In the genomic region with DNA sequence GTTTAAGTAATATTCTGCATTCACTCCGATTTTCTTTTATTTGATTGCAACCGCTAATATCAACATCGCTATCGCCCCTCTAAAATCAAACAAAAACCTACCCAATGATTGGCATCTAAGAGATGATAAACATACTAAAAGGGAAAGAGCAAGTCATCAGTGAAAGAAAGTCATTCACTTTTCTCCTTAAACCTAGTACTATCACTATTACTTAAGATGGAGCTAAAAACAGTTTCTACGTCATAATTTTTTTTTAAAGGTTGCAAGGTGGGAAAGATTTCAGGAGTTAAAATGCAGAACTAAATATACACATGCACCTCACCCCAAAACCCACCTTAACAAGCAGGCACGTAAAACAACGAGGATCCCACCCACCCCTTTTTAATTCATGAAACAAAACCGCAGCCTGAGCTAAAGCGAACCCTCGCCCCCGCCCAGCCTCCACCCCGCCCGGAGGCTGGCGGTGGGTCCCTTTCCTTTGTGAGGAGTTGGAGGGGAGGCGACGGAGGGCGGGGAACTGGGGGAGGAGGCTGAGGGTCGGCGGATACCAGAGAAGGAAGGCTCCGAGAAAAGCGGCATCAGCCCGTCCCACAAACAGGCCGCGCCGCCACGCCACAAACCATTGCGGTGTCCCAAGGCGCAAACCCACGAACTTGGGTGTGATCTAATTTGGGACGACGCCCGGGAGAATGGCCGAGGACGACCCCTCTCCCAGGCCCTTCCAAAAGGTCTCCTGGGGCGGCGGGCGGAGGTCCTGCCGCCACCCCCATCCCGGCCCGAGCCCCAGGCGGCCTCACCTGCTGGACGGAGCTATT, we compare ENCODE assay signal across 9 cellular contexts. TPM values are rescaled to one million over a fixed set of nuclear protein-coding genes. Genes with fewer than 3 reads are reported as not detected.
A peak's percentile ranks its signal among the peaks of the same experiment; 100 is the strongest.
DNase-seq lines count a peak whose midpoint lies in the region; ATAC-seq, FAIRE-seq and TF ChIP-seq lines count a peak whose summit lies in the region.
"Had no signal": no experiment of that assay in that cellular context is flagged by ENCODE, and none has a peak within 500 bp of the region (broad histone marks: within the 10 kb centered on the region; RNA-seq: fewer than 3 reads in every experiment).

No MANE protein-coding gene starts in this region.

- POLR2A ChIA-PET in MCF 10A (lab: Yijun Ruan, JAX): interaction anchor here (0.7 to 3.3 kb wide), 21 partner anchors 8 to 1879 kb away, joined by 3 to 22 read pairs (median 3); a partner anchor contains a TSS

- intact Hi-C loops in MCF 10A (cut with micrococcal nuclease): loop anchor here (5.0 kb wide), 1 partner anchor 85 kb away; a partner anchor contains a TSS
- intact Hi-C loops in kidney (cut with DNase I): no loop called here

- DNase-seq in D341Med (ENCODE audit: low spot score) (peak; percentile 69), HuH-7.5 (ENCODE audit: low spot score) (peak; percentile 26), UCSD-AML1 (lab: John Stamatoyannopoulos, UW; ENCODE audit: unreplicated experiment) (peak; percentile 56), MCF 10A (ENCODE audit: unreplicated experiment) (no peak), kidney (peak; percentile 85), NCI-H2196 (lab: John Stamatoyannopoulos, UW; ENCODE audit: unreplicated experiment) (no peak)
- peak; percentile 43 to 60 for DNase-seq in stimulated activated CD4-positive, alpha-beta T cell treated with anti-CD3 and anti-CD28 coated beads, Interleukin-1b, Interleukin-23, amount 100 ng/mL, for 4 hours (ENCODE audit: low read depth in 2 of 2)

- H3K27ac Mint-ChIP-seq in MCF 10A (ENCODE audit: low read depth, unreplicated experiment): peak overlapping the region; percentile 99

- H3K36me3 Mint-ChIP-seq in MCF 10A (ENCODE audit: insufficient read depth, unreplicated experiment): peaks cover 5% of the 10 kb centered on the region

- CTCF ChIA-PET in MCF 10A (lab: Yijun Ruan, JAX): interaction anchor here (0.6 to 2.1 kb wide), 3 partner anchors 11 to 207 kb away, joined by 3 to 10 read pairs (median 8); a partner anchor contains a TSS

- peak overlapping the region; percentile 88 to 91 for H3K4me3 ChIP-seq in kidney (ENCODE audit: low read length in 2 of 2)

- H3K4me1 ChIP-seq in kidney (ENCODE audit: control insufficient read depth in 1 of 2, insufficient read depth in 1 of 2, low read depth in 1 of 2, low read length in 2 of 2): peaks cover 0 to under 1% of the 10 kb centered on the region in 2 donors

- peak; percentile 13 for ATAC-seq in GM21423 (IDR thresholded peaks at IDR 0.05; ENCODE audit: unreplicated experiment)

- H3K9ac ChIP-seq in kidney (ENCODE audit: low read length in 2 of 2): peak overlapping the region; percentile 92 to 95

- peaks cover 20% of the 10 kb centered on the region for H3K4me1 Mint-ChIP-seq in MCF 10A (ENCODE audit: insufficient read depth, unreplicated experiment)

- H3K4me3 Mint-ChIP-seq in MCF 10A (ENCODE audit: unreplicated experiment): peak overlapping the region; percentile 99

- no peaks in the 10 kb centered on the region for H3K9me3 ChIP-seq in kidney (ENCODE audit: control insufficient read depth in 1 of 2, low read length in 2 of 2)

- no peaks in the 10 kb centered on the region for H3K27me3 Mint-ChIP-seq in MCF 10A (ENCODE audit: insufficient read depth, unreplicated experiment)

- FAIRE-seq in kidney (lab: Jason Lieb, UNC): no peak
- FAIRE-seq: endometrium had no signal

- TF ChIP-seq CTCF in MCF 10A (IDR thresholded peaks at IDR 0.05; ENCODE audit: unreplicated experiment) (no peak), kidney (IDR thresholded peaks at IDR 0.05; ENCODE audit: borderline replicate concordance, extremely low read depth, insufficient read depth) (no peak)

- no peaks in the 10 kb centered on the region for H3K9me3 Mint-ChIP-seq in MCF 10A (ENCODE audit: unreplicated experiment)

- no peaks in the 10 kb centered on the region for H3K36me3 ChIP-seq in kidney (ENCODE audit: control insufficient read depth in 1 of 2, insufficient read depth in 2 of 2, low read length in 2 of 2)

- peak overlapping the region; percentile 99 to 100 for H3K27ac ChIP-seq in kidney (ENCODE audit: low read depth in 2 of 2, low read length in 2 of 2)

- no TSS peak for BruUV-seq in MCF 10A (replicated peaks; lab: Mats Ljungman, UMichigan)

RNA-seq across cellular contexts. Expression of a gene that starts 0.8 kb away (rescaled TPM):
- total RNA-seq in MCF 10A (2022): 146 and 169 TPM in 2 replicates
- total RNA-seq in kidney: 95.3 TPM
- polyA plus RNA-seq in kidney (ENCODE audit: insufficient read depth, low read depth, low replicate concordance): 45.6 TPM

Comparison
In these comparisons a context has a peak if more than half of its experiments do, and no peak if none do; other contexts are left out.
1. DNase-seq: peak in D341Med (single experiment), HuH-7.5 (single experiment), UCSD-AML1 (single experiment), kidney (single experiment) and stimulated activated CD4-positive, alpha-beta T cell treated with anti-CD3 and anti-CD28 coated beads, Interleukin-1b, Interleukin-23, amount 100 ng/mL, for 4 hours (2 of 2); none in MCF 10A (single experiment) and NCI-H2196 (single experiment).